Comparison of ENCODE assay signal across 29 cellular contexts in genomic region chr11:92791886-92792285, GRCh38.
"Had no signal": no experiment of that assay in that cellular context is flagged by ENCODE, and none has a peak within 500 bp of the region (broad histone marks: within the 10 kb centered on the region; RNA-seq: fewer than 3 reads in every experiment).

No MANE protein-coding gene starts in this region.

- H3K4me1 ChIP-seq: colonic mucosa, esophagus muscularis mucosa, esophagus squamous epithelium, foreskin keratinocyte, gastrocnemius medialis, gastroesophageal sphincter, heart left ventricle, heart right ventricle had no signal

- H3K4me3 ChIP-seq: colonic mucosa, coronary artery, dorsolateral prefrontal cortex, esophagus muscularis mucosa, esophagus squamous epithelium, gastrocnemius medialis, gastroesophageal sphincter, heart left ventricle, heart right ventricle, hepatocyte had no signal

- H3K9me3 ChIP-seq: colonic mucosa, esophagus muscularis mucosa, esophagus squamous epithelium, gastrocnemius medialis, gastroesophageal sphincter, heart left ventricle, heart right ventricle had no signal

- H2AFZ ChIP-seq: hepatocyte had no signal

- H3K4me2 ChIP-seq: hepatocyte had no signal

- H3K27me3 ChIP-seq: colonic mucosa, dorsolateral prefrontal cortex, esophagus muscularis mucosa, esophagus squamous epithelium, foreskin keratinocyte, gastrocnemius medialis, gastroesophageal sphincter, heart left ventricle had no signal

- DNase-seq: colonic mucosa; cortex of kidney; dermis blood vessel endothelial cell; dorsolateral prefrontal cortex; effector CD4-positive, alpha-beta T cell; effector CD8-positive, alpha-beta T cell; effector memory CD4-positive, alpha-beta T cell; effector memory CD8-positive, alpha-beta T cell; endodermal cell; erythroblast; esophagus squamous epithelium; foreskin fibroblast; foreskin keratinocyte; foreskin melanocyte; gastrocnemius medialis; glutamatergic neuron; head of caudate nucleus; heart left ventricle; heart right ventricle had no signal

- ATAC-seq: effector memory CD8-positive, alpha-beta T cell; esophagus mucosa; foreskin keratinocyte; gastrocnemius medialis; gastroesophageal sphincter; heart left ventricle; heart right ventricle had no signal

- H3K79me2 ChIP-seq: hepatocyte had no signal

- H3K27ac ChIP-seq: colonic mucosa, coronary artery, dorsolateral prefrontal cortex, epithelial cell of prostate, esophagus muscularis mucosa, esophagus squamous epithelium, foreskin keratinocyte, gastrocnemius medialis, gastroesophageal sphincter, heart left ventricle, heart right ventricle, hepatocyte had no signal

- H3K36me3 ChIP-seq: colonic mucosa, esophagus muscularis mucosa, esophagus squamous epithelium, gastrocnemius medialis, gastroesophageal sphincter, heart left ventricle, heart right ventricle had no signal

- FAIRE-seq: colon, endometrium, endothelial cell of umbilical vein, frontal cortex had no signal
